ENCODE assay signal across 11 cellular contexts in the genomic region with DNA sequence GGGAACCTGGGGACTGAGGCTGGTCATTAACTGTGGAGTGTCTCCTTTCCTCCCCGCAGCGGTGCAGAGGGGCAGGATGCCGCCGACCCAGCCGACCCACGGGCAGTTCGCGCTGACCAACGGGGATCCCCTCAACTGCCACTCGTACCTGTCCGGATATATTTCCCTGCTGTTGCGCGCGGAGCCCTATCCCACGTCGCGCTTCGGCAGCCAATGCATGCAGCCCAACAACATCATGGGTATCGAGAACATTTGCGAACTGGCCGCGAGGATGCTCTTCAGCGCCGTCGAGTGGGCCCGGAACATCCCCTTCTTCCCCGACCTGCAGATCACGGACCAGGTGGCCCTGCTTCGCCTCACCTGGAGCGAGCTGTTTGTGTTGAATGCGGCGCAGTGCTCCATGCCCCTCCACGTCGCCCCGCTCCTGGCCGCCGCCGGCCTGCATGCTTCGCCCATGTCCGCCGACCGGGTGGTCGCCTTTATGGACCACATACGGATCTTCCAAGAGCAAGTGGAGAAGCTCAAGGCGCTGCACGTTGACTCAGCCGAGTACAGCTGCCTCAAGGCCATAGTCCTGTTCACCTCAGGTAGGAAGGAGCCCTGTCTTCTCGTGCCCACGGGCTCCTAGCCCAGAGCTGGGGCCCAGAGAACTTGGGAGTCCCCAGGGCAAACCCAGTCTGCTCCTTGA. TPM values are rescaled to one million over a fixed set of nuclear protein-coding genes. Genes with fewer than 3 reads are reported as not detected.
A peak's percentile ranks its signal among the peaks of the same experiment; 100 is the strongest.
DNase-seq lines count a peak whose midpoint lies in the region.
"Had no signal": no experiment of that assay in that cellular context is flagged by ENCODE, and none has a peak within 500 bp of the region (broad histone marks: within the 10 kb centered on the region; RNA-seq: fewer than 3 reads in every experiment).

No MANE protein-coding gene starts in this region.

- H3K36me3 Mint-ChIP-seq in activated CD4-positive, alpha-beta T cell treated with anti-CD3 and anti-CD28 coated beads, Interleukin-2, amount 10 ng/mL, durations not matched to agents 24 days and 14 days (ENCODE audit: low read depth): peaks cover 8% of the 10 kb centered on the region

- H3K27me3 Mint-ChIP-seq in activated CD4-positive, alpha-beta T cell treated with anti-CD3 and anti-CD28 coated beads, Interleukin-2, amount 10 ng/mL, durations not matched to agents 24 days and 14 days: peaks cover 77% of the 10 kb centered on the region

- intact Hi-C loops in activated CD4-positive, alpha-beta T cell treated with anti-CD3 and anti-CD28 coated beads, Interleukin-2, amount 10 ng/mL, durations not matched to agents 24 days and 14 days (cut with micrococcal nuclease): no loop called here

- H3K9me3 Mint-ChIP-seq in activated CD4-positive, alpha-beta T cell treated with anti-CD3 and anti-CD28 coated beads, Interleukin-2, amount 10 ng/mL, durations not matched to agents 24 days and 14 days: peaks cover 10% of the 10 kb centered on the region

- H3K27ac Mint-ChIP-seq in activated CD4-positive, alpha-beta T cell treated with anti-CD3 and anti-CD28 coated beads, Interleukin-2, amount 10 ng/mL, durations not matched to agents 24 days and 14 days: no peak overlapping the region
- H3K27ac Mint-ChIP-seq: memory B cell had no signal

- peak overlapping the region; percentile 88 for H3K9ac ChIP-seq in mucosa of stomach (ENCODE audit: low read length)
- H3K9ac ChIP-seq: BLaER1 had no signal

- peak; percentile 51 for DNase-seq in activated CD4-positive, alpha-beta T cell treated with anti-CD3 and anti-CD28 coated beads, Interleukin-2, amount 10 ng/mL, durations not matched to agents 24 days and 14 days
- no peak for DNase-seq in activated CD4-positive, alpha-beta T cell treated with anti-CD3 and anti-CD28 coated beads for 4 hours
- DNase-seq in ureter (ENCODE audit: low spot score): peak; percentile 44
- DNase-seq in NCI-H774 (lab: John Stamatoyannopoulos, UW): no peak
- DNase-seq in kidney glomerular epithelial cell (lab: John Stamatoyannopoulos, UW): no peak
- DNase-seq in activated gamma-delta T cell (lab: John Stamatoyannopoulos, UW): no peak
- DNase-seq: NCI-H1436 treated with DMSO at 0.1 percent for 48 hours had no signal

- 6 to 8% methylated on average over 49 of the region's 49 CpGs for WGBS in ectodermal cell, 2 experiments

- H3K4me3 Mint-ChIP-seq in activated CD4-positive, alpha-beta T cell treated with anti-CD3 and anti-CD28 coated beads, Interleukin-2, amount 10 ng/mL, durations not matched to agents 24 days and 14 days: no peak overlapping the region

- peak overlapping the region; percentile 71 for H3K27ac ChIP-seq in ectodermal cell (ENCODE audit: insufficient read depth, low read depth, low read length, poor library complexity, severe bottlenecking)
- H3K27ac ChIP-seq: BLaER1 had no signal

- H3K4me3 ChIP-seq in ectodermal cell (ENCODE audit: insufficient read depth, low read depth, low read length) (peak overlapping the region; percentile 88), mucosa of stomach (ENCODE audit: low read length) (peak overlapping the region; percentile 96)
- H3K4me3 ChIP-seq: BLaER1 had no signal

- H3K9me3 ChIP-seq in ectodermal cell (ENCODE audit: control insufficient read depth, low read length) (no peaks in the 10 kb centered on the region), mucosa of stomach (ENCODE audit: control insufficient read depth, low read length) (no peaks in the 10 kb centered on the region)

- H3K36me3 ChIP-seq in ectodermal cell (ENCODE audit: control insufficient read depth, insufficient read depth, low read length): peaks cover 53% of the 10 kb centered on the region
- H3K36me3 ChIP-seq in mucosa of stomach (ENCODE audit: control insufficient read depth, insufficient read depth, low read length): no peaks in the 10 kb centered on the region
- H3K36me3 ChIP-seq: BLaER1 had no signal

- H3K27me3 ChIP-seq in ectodermal cell (ENCODE audit: control insufficient read depth, insufficient read depth, low read length, poor library complexity, severe bottlenecking): peaks cover 70% of the 10 kb centered on the region
- H3K27me3 ChIP-seq in mucosa of stomach (ENCODE audit: control insufficient read depth, insufficient read depth, low read length): no peaks in the 10 kb centered on the region

- H3K4me1 Mint-ChIP-seq in activated CD4-positive, alpha-beta T cell treated with anti-CD3 and anti-CD28 coated beads, Interleukin-2, amount 10 ng/mL, durations not matched to agents 24 days and 14 days: peaks cover 6% of the 10 kb centered on the region

- H3K4me1 ChIP-seq in ectodermal cell (ENCODE audit: control insufficient read depth, insufficient read depth, low read length) (peaks cover 6% of the 10 kb centered on the region), mucosa of stomach (ENCODE audit: control insufficient read depth, insufficient read depth, low read length) (peaks cover 17% of the 10 kb centered on the region)
- H3K4me1 ChIP-seq: BLaER1 had no signal

RNA-seq across cellular contexts. Expression of a gene that starts 3.7 kb away (rescaled TPM):
- not detected in 2 replicates for total RNA-seq in activated CD4-positive, alpha-beta T cell treated with anti-CD3 and anti-CD28 coated beads, Interleukin-2, amount 10 ng/mL, durations not matched to agents 24 days and 14 days
- 101 TPM for polyA plus RNA-seq in ectodermal cell (2013, experiment 1 of 4)
- polyA plus RNA-seq in ectodermal cell (2013, experiment 2 of 4): 117 TPM
- polyA plus RNA-seq in ectodermal cell (2013, experiment 3 of 4): 80.0 TPM
- polyA plus RNA-seq in ectodermal cell (2013, experiment 4 of 4): 97.4 TPM
- 90.8 TPM for total RNA-seq in ureter

Comparison
In these comparisons a context has a peak if more than half of its experiments do, and no peak if none do; other contexts are left out.
1. DNase-seq: peak in activated CD4-positive, alpha-beta T cell treated with anti-CD3 and anti-CD28 coated beads, Interleukin-2, amount 10 ng/mL, durations not matched to agents 24 days and 14 days (single experiment) and ureter (single experiment); none in activated CD4-positive, alpha-beta T cell treated with anti-CD3 and anti-CD28 coated beads for 4 hours (0 of 2), NCI-H774 (single experiment), kidney glomerular epithelial cell (single experiment) and activated gamma-delta T cell (single experiment).
2. RNA of a gene that starts 3.7 kb away (total RNA-seq): 90.8 TPM in ureter (single experiment); not detected in activated CD4-positive, alpha-beta T cell treated with anti-CD3 and anti-CD28 coated beads, Interleukin-2, amount 10 ng/mL, durations not matched to agents 24 days and 14 days; every median in the first group is over 10 times any median in the second.